1 cellular context compared by ENCODE assay signal in the genomic region with DNA sequence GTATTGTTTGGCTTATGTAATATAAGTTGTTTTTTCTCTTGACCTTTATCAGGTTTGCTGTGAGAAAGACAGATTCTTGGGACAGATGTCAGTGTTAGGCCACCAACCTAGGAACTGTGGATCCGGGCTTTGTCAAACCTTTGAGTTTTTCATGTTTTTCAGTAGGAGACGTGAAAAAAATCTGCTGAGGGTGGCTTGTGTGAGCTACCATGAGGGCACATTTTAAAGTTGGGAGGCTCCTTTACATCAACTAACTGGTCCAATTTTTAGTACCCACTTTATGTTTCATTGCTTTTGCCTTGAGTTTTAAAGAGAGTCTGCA.
TF ChIP-seq lines count a peak whose summit lies in the region.

No MANE protein-coding gene starts in this region.

TF ChIP-seq in K562, 482 proteins besides CTCF, POLR2A, EP300 and RAD21 (continued from another document):
- no peak for TF ChIP-seq ZBTB49 (CRISPR knock-in tag; IDR thresholded peaks at IDR 0.05; ENCODE audit: borderline replicate concordance)
